ENCODE assay signal across 14 cellular contexts in the genomic region with DNA sequence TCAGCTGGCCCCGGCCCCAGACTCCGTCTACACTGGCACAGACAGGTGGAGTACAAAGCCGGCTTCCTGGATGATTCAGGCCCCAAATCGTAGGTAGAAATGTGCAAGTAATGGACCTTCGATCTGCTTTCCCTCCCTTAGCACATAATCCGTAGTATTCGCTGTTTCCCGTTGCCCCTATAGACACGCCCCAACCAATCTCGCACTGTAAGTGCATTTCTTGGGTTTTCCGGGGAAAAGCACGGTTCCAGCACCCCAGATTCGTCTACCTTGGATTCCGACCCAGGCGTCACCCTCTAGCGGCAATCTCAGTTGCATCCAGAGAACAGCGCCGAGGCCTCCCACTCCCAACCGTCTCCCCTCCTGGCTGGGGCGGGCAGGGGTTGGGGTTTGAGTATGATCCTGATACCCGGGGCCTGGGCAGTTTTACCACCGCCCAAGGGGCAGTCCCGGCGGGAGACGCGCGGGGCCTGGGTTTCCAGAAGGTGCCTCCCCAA. TPM values are rescaled to one million over a fixed set of nuclear protein-coding genes. Genes with fewer than 3 reads are reported as not detected.
DNase-seq lines count a peak whose midpoint lies in the region; ATAC-seq and TF ChIP-seq lines count a peak whose summit lies in the region.
"Had no signal": no experiment of that assay in that cellular context is flagged by ENCODE, and none has a peak within 500 bp of the region (broad histone marks: within the 10 kb centered on the region; RNA-seq: fewer than 3 reads in every experiment).

No MANE protein-coding gene starts in this region.

- H3K27me3 ChIP-seq in colonic mucosa (peaks cover 78% of the 10 kb centered on the region), mucosa of stomach (ENCODE audit: control insufficient read depth, insufficient read depth, low read length) (peaks cover 88% of the 10 kb centered on the region)

- intact Hi-C loops in colonic mucosa (cut with DNase I): no loop called here

- H3K9me3 ChIP-seq in colonic mucosa: no peaks in the 10 kb centered on the region
- H3K9me3 ChIP-seq in mucosa of stomach (ENCODE audit: control insufficient read depth, low read length): no peaks in the 10 kb centered on the region
- H3K9me3 ChIP-seq: left ventricle myocardium inferior had no signal

- no peak for TF ChIP-seq CTCF in colonic mucosa (IDR thresholded peaks at IDR 0.05)

- peak overlapping the region; percentile 54 for H3K27ac Mint-ChIP-seq in activated naive CD8-positive, alpha-beta T cell treated with anti-CD3 and anti-CD28 coated beads, Interleukin-2, amount 10 ng/mL, durations not matched to agents 7 days and 5 days
- no peak overlapping the region for H3K27ac Mint-ChIP-seq in activated naive CD8-positive, alpha-beta T cell treated with anti-CD3 and anti-CD28 coated beads for 36 hours

- peaks cover 2% of the 10 kb centered on the region for H3K4me1 Mint-ChIP-seq in activated naive CD8-positive, alpha-beta T cell treated with anti-CD3 and anti-CD28 coated beads, Interleukin-2, amount 10 ng/mL, durations not matched to agents 7 days and 5 days
- peaks cover 9% of the 10 kb centered on the region for H3K4me1 Mint-ChIP-seq in activated naive CD8-positive, alpha-beta T cell treated with anti-CD3 and anti-CD28 coated beads for 36 hours

- 4% methylated on average over 27 of the region's 27 CpGs for WGBS in urinary bladder

- H3K36me3 Mint-ChIP-seq in activated naive CD8-positive, alpha-beta T cell treated with anti-CD3 and anti-CD28 coated beads, Interleukin-2, amount 10 ng/mL, durations not matched to agents 7 days and 5 days: no peaks in the 10 kb centered on the region
- no peaks in the 10 kb centered on the region for H3K36me3 Mint-ChIP-seq in activated naive CD8-positive, alpha-beta T cell treated with anti-CD3 and anti-CD28 coated beads for 36 hours

- no peaks in the 10 kb centered on the region for H3K9me3 Mint-ChIP-seq in activated naive CD8-positive, alpha-beta T cell treated with anti-CD3 and anti-CD28 coated beads, Interleukin-2, amount 10 ng/mL, durations not matched to agents 7 days and 5 days
- no peaks in the 10 kb centered on the region for H3K9me3 Mint-ChIP-seq in activated naive CD8-positive, alpha-beta T cell treated with anti-CD3 and anti-CD28 coated beads for 36 hours

- H3K27ac ChIP-seq in colonic mucosa (peak overlapping the region; percentile 91), urinary bladder (ENCODE audit: low read depth) (peak overlapping the region; percentile 75)
- H3K27ac ChIP-seq: left ventricle myocardium inferior had no signal

- H3K4me3 Mint-ChIP-seq in activated naive CD8-positive, alpha-beta T cell treated with anti-CD3 and anti-CD28 coated beads, Interleukin-2, amount 10 ng/mL, durations not matched to agents 7 days and 5 days: no peak overlapping the region
- H3K4me3 Mint-ChIP-seq in activated naive CD8-positive, alpha-beta T cell treated with anti-CD3 and anti-CD28 coated beads for 36 hours: no peak overlapping the region

- no peak for ATAC-seq in activated naive CD8-positive, alpha-beta T cell treated with anti-CD3 and anti-CD28 coated beads, Interleukin-2, amount 10 ng/mL, durations not matched to agents 7 days and 5 days (ENCODE audit: low read depth)
- no peak for ATAC-seq in left lobe of liver

- H3K27me3 Mint-ChIP-seq in activated naive CD8-positive, alpha-beta T cell treated with anti-CD3 and anti-CD28 coated beads, Interleukin-2, amount 10 ng/mL, durations not matched to agents 7 days and 5 days: peaks cover 85% of the 10 kb centered on the region
- peaks cover 93% of the 10 kb centered on the region for H3K27me3 Mint-ChIP-seq in activated naive CD8-positive, alpha-beta T cell treated with anti-CD3 and anti-CD28 coated beads for 36 hours

- H3K9ac ChIP-seq in colonic mucosa (ENCODE audit: low read depth in 2 of 2, low read length in 2 of 2) (peak overlapping the region; percentile 40 to 63), mucosa of stomach (ENCODE audit: low read length) (peak overlapping the region; percentile 55)

- POLR2A ChIA-PET in activated naive CD8-positive, alpha-beta T cell treated with anti-CD3 and anti-CD28 coated beads, Interleukin-2, amount 10 ng/mL, durations not matched to agents 7 days and 5 days (lab: Charles Lee): no interaction called here

- DNase-seq in activated naive CD8-positive, alpha-beta T cell treated with anti-CD3 and anti-CD28 coated beads, Interleukin-2, amount 10 ng/mL, durations not matched to agents 7 days and 5 days: no peak
- no peak for DNase-seq in activated naive CD8-positive, alpha-beta T cell treated with anti-CD3 and anti-CD28 coated beads for 36 hours
- DNase-seq in colonic mucosa (no peak), left lobe of liver (ENCODE audit: low spot score) (no peak), NOMO-1 (lab: John Stamatoyannopoulos, UW; ENCODE audit: unreplicated experiment in 2 of 2) (no peak), KG1 (lab: John Stamatoyannopoulos, UW) (no peak)
- DNase-seq: C1 segment of cervical spinal cord; effector CD4-positive, alpha-beta T cell; EL; left ventricle myocardium inferior; occipital lobe; T-helper 9 cell had no signal

- no peaks in the 10 kb centered on the region for H3K4me1 ChIP-seq in colonic mucosa
- peaks cover 4% of the 10 kb centered on the region for H3K4me1 ChIP-seq in mucosa of stomach (ENCODE audit: control insufficient read depth, insufficient read depth, low read length)
- H3K4me1 ChIP-seq in urinary bladder (ENCODE audit: insufficient read depth): no peaks in the 10 kb centered on the region

- H3K36me3 ChIP-seq in colonic mucosa (no peaks in the 10 kb centered on the region), mucosa of stomach (ENCODE audit: control insufficient read depth, insufficient read depth, low read length) (no peaks in the 10 kb centered on the region), urinary bladder (ENCODE audit: insufficient read depth) (no peaks in the 10 kb centered on the region)
- H3K36me3 ChIP-seq: left ventricle myocardium inferior had no signal

- H3K4me3 ChIP-seq in colonic mucosa: peak overlapping the region; percentile 19
- H3K4me3 ChIP-seq in mucosa of stomach (ENCODE audit: low read length): no peak overlapping the region
- H3K4me3 ChIP-seq in urinary bladder (ENCODE audit: low read depth, low read length): peak overlapping the region; percentile 63
- H3K4me3 ChIP-seq: left ventricle myocardium inferior had no signal

RNA-seq across cellular contexts. Expression of gene FOXF1, which starts 12.1 kb away (rescaled TPM):
- not detected for total RNA-seq in activated naive CD8-positive, alpha-beta T cell treated with anti-CD3 and anti-CD28 coated beads, Interleukin-2, amount 10 ng/mL, durations not matched to agents 7 days and 5 days
- not detected for total RNA-seq in activated naive CD8-positive, alpha-beta T cell treated with anti-CD3 and anti-CD28 coated beads for 36 hours
- total RNA-seq in colonic mucosa (10 to 100 TPM in 1 of 2 donors, 1 to 10 TPM in 1; 6.3 to 12.1 TPM), urinary bladder (28.9 TPM), left lobe of liver (1.7 TPM)
- polyA plus RNA-seq in urinary bladder: 83.3 TPM

RNA-seq across cellular contexts. Expression of gene MTHFSD, which starts 56.8 kb away (rescaled TPM):
- 10 to 100 TPM; 33.2 to 34.6 TPM for total RNA-seq in activated naive CD8-positive, alpha-beta T cell treated with anti-CD3 and anti-CD28 coated beads, Interleukin-2, amount 10 ng/mL, durations not matched to agents 7 days and 5 days
- 10 to 100 TPM; 20.7 to 22.5 TPM for total RNA-seq in activated naive CD8-positive, alpha-beta T cell treated with anti-CD3 and anti-CD28 coated beads for 36 hours
- 10 to 100 TPM; 15.4 to 23.7 TPM for total RNA-seq in colonic mucosa
- total RNA-seq in urinary bladder: 20.7 TPM
- polyA plus RNA-seq in urinary bladder: 12.0 TPM
- 9.9 TPM for total RNA-seq in left lobe of liver
